ENCODE assay signal across 1 cellular context in the genomic region with DNA sequence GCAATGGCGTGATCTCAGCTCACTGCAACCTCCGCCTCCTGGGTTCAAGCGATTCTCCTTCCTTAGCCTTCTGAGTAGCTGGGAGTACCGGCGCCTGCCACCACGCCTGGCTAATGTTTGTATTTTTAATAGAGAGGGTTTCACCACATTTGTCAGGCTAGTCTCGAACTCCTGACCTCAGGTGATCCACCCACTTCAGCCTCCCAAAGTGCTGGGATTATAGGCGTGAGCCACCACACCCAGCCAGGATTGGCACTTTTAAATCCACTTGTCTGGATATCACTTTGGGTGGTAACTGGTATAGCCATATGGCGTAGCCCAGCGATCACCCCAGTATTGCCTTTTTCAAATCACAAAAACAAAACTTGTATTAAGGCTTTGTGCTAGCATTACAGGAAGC. TPM values are rescaled to one million over a fixed set of nuclear protein-coding genes. Genes with fewer than 3 reads are reported as not detected.
"Had no signal": no experiment of that assay in that cellular context is flagged by ENCODE, and none has a peak within 500 bp of the region (broad histone marks: within the 10 kb centered on the region; RNA-seq: fewer than 3 reads in every experiment).

No MANE protein-coding gene starts in this region.

RNA-seq across cellular contexts. Expression of gene PTGES3L, which starts 14.0 kb away (rescaled TPM):
- total RNA-seq: ascending aorta had no signal
